ENCODE assay signal across 8 cellular contexts in the genomic region with DNA sequence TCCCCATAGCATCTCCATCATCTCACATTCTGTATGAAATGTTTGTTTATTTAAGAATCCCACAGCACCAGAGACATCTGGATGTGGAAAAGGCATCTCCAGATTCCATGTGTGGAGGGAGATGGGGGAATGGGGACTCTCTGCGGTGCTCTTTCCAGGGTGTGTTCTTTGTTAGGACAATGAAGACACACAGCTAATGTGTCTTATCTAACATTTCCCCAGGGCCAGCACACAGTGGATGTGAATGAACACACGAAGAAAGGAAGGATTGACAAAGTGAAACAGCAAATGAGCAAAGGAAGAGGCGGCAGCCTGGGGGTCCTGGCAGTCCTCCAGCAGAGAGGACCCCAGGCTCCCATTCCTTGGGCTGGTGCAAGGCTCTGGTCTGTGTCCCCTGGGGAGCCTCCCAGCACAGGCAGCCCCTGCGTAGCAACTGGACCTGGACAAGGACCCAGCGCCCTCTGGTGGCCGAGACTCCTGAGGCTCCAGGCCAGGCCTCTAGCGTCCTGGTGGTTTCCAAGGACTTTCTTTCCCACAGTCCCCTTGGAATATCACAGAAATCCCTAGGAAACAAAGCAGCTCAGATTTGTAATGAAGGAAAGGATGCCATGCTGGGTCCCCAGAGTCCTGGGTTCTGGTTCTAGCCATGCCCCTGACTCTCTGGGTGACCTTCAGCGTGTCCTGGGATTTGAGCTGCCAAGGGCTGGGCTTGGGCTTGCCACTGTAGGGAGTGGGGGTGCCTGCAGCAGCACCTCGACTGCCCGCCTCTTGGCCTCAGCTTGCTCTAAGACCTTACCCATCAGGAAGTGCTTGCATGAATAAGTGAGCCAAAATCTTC. TPM values are rescaled to one million over a fixed set of nuclear protein-coding genes. Genes with fewer than 3 reads are reported as not detected.
DNase-seq lines count a peak whose midpoint lies in the region; ATAC-seq and TF ChIP-seq lines count a peak whose summit lies in the region.

No MANE protein-coding gene starts in this region.

- peak; percentile 43 to 44 for ATAC-seq in naive thymus-derived CD8-positive, alpha-beta T cell
- ATAC-seq in stimulated activated naive B cell treated with anti-CD40 and anti-IgM and Interleukin-4, amounts not matched to agents 10 μg/mL and 1 μg/mL and 100 μg/mL, for 72 hours (replicated peaks): peak; percentile 40 to 41
- no peak for ATAC-seq in GM21825 (IDR thresholded peaks at IDR 0.05; ENCODE audit: unreplicated experiment)

- no peak overlapping the region for H3K9ac ChIP-seq in HUES48 (ENCODE audit: low read depth, low read length)

- peak overlapping the region; percentile 5 for H3K27ac ChIP-seq in HUES48 (ENCODE audit: low read depth, low read length)

- H3K27me3 Mint-ChIP-seq in naive thymus-derived CD8-positive, alpha-beta T cell: peaks cover 0 to 2% (median 0%) of the 10 kb centered on the region in 5 donors
- H3K27me3 Mint-ChIP-seq in stimulated activated naive B cell treated with anti-CD40 and anti-IgM and Interleukin-4, amounts not matched to agents 10 μg/mL and 1 μg/mL and 100 μg/mL, for 72 hours: peaks cover 11 to 18% of the 10 kb centered on the region in 2 donors

- peaks cover 23% of the 10 kb centered on the region for H3K4me1 ChIP-seq in HUES48 (ENCODE audit: control insufficient read depth, insufficient read depth, low read length)

- H3K9me3 ChIP-seq in HUES48 (ENCODE audit: control insufficient read depth, insufficient read depth, low read length): no peaks in the 10 kb centered on the region

- H3K36me3 ChIP-seq in HUES48 (ENCODE audit: control insufficient read depth, insufficient read depth, low read length): peaks cover 1% of the 10 kb centered on the region; the same call in 1 of the 2 replicates

- DNase-seq in DMS53 treated with DMSO at 0.1 percent for 48 hours (lab: John Stamatoyannopoulos, UW; ENCODE audit: unreplicated experiment): peak; percentile 80
- peak; percentile 64 for DNase-seq in OCI-M2 (lab: John Stamatoyannopoulos, UW; ENCODE audit: unreplicated experiment)
- peak; percentile 76 for DNase-seq in activated T-cell treated with anti-CD3 and anti-CD28 coated beads for 48 hours (ENCODE audit: low read depth)
- peak; percentile 79 to 91 for DNase-seq in erythroblast (lab: John Stamatoyannopoulos, UW)
- DNase-seq in naive thymus-derived CD8-positive, alpha-beta T cell: peak; percentile 67 to 91 (median 80)
- no peak for DNase-seq in stimulated activated naive B cell treated with anti-CD40 and anti-IgM and Interleukin-4, amounts not matched to agents 10 μg/mL and 1 μg/mL and 100 μg/mL, for 72 hours

- H3K27ac Mint-ChIP-seq in naive thymus-derived CD8-positive, alpha-beta T cell: peak overlapping the region in 5 of 10 donors; percentile 45 to 66 (median 56)
- H3K27ac Mint-ChIP-seq in stimulated activated naive B cell treated with anti-CD40 and anti-IgM and Interleukin-4, amounts not matched to agents 10 μg/mL and 1 μg/mL and 100 μg/mL, for 72 hours: no peak overlapping the region

- H3K36me3 Mint-ChIP-seq in naive thymus-derived CD8-positive, alpha-beta T cell: no peaks in the 10 kb centered on the region
- peaks cover 20 to 22% of the 10 kb centered on the region in 2 donors for H3K36me3 Mint-ChIP-seq in stimulated activated naive B cell treated with anti-CD40 and anti-IgM and Interleukin-4, amounts not matched to agents 10 μg/mL and 1 μg/mL and 100 μg/mL, for 72 hours

- H3K4me3 Mint-ChIP-seq in naive thymus-derived CD8-positive, alpha-beta T cell: peak overlapping the region in 2 of 10 donors; percentile 13 to 55
- no peak overlapping the region for H3K4me3 Mint-ChIP-seq in stimulated activated naive B cell treated with anti-CD40 and anti-IgM and Interleukin-4, amounts not matched to agents 10 μg/mL and 1 μg/mL and 100 μg/mL, for 72 hours

- POLR2A ChIA-PET in naive thymus-derived CD8-positive, alpha-beta T cell (lab: Charles Lee): interaction anchor here (0.7 to 2.5 kb wide), 10 partner anchors 16 to 111 kb away, joined by 3 to 14 read pairs (median 4); partner anchors contain the start of genes DDX41 and PRR7

- peak; percentile 34 for TF ChIP-seq POLR2A in erythroblast (IDR thresholded peaks at IDR 0.05; ENCODE audit: low read length)

- no peaks in the 10 kb centered on the region for H3K9me3 Mint-ChIP-seq in naive thymus-derived CD8-positive, alpha-beta T cell
- H3K9me3 Mint-ChIP-seq in stimulated activated naive B cell treated with anti-CD40 and anti-IgM and Interleukin-4, amounts not matched to agents 10 μg/mL and 1 μg/mL and 100 μg/mL, for 72 hours: no peaks in the 10 kb centered on the region

- H3K27me3 ChIP-seq in HUES48 (ENCODE audit: control insufficient read depth, insufficient read depth, low read length): peaks cover 16% of the 10 kb centered on the region

- H3K4me1 Mint-ChIP-seq in naive thymus-derived CD8-positive, alpha-beta T cell: peaks cover 15 to 42% (median 26%) of the 10 kb centered on the region in 4 donors
- peaks cover 52 to 72% of the 10 kb centered on the region in 2 donors for H3K4me1 Mint-ChIP-seq in stimulated activated naive B cell treated with anti-CD40 and anti-IgM and Interleukin-4, amounts not matched to agents 10 μg/mL and 1 μg/mL and 100 μg/mL, for 72 hours

- no peak overlapping the region for H3K4me3 ChIP-seq in HUES48 (ENCODE audit: low read depth, low read length)

RNA-seq across cellular contexts. Expression of gene PDLIM7, which starts 3.5 kb away (rescaled TPM):
- total RNA-seq in naive thymus-derived CD8-positive, alpha-beta T cell: 10 to 100 TPM; 16.7 to 19.1 TPM
- 1 to 10 TPM; 4.3 to 5.8 (median 5.3) TPM for polyA plus RNA-seq in naive thymus-derived CD8-positive, alpha-beta T cell

RNA-seq across cellular contexts. Expression of gene DOK3, which starts 8.7 kb away (rescaled TPM):
- 1 to 10 TPM; 3.7 to 3.8 TPM for total RNA-seq in naive thymus-derived CD8-positive, alpha-beta T cell
- under 1 TPM in 1 of 3 donors, not detected in 2; 0.22 TPM for polyA plus RNA-seq in naive thymus-derived CD8-positive, alpha-beta T cell

RNA-seq across cellular contexts. Expression of gene DDX41, which starts 15.9 kb away (rescaled TPM):
- 10 to 100 TPM; 84.0 to 86.4 TPM for total RNA-seq in naive thymus-derived CD8-positive, alpha-beta T cell
- polyA plus RNA-seq in naive thymus-derived CD8-positive, alpha-beta T cell: 10 to 100 TPM; 29.0 to 54.4 (median 43.0) TPM

RNA-seq across cellular contexts. Expression of gene DBN1, which starts 27.5 kb away (rescaled TPM):
- total RNA-seq in naive thymus-derived CD8-positive, alpha-beta T cell: 10 to 100 TPM; 57.0 to 62.9 TPM
- polyA plus RNA-seq in naive thymus-derived CD8-positive, alpha-beta T cell: 10 to 100 TPM; 20.5 to 25.3 (median 21.8) TPM

RNA-seq across cellular contexts. Expression of gene FAM193B, which starts 53.5 kb away (rescaled TPM):
- total RNA-seq in naive thymus-derived CD8-positive, alpha-beta T cell: 100 to 1,000 TPM; 214 to 225 TPM
- polyA plus RNA-seq in naive thymus-derived CD8-positive, alpha-beta T cell: 1 to 10 TPM; 1.6 to 5.5 (median 3.4) TPM
